In the genomic region with DNA sequence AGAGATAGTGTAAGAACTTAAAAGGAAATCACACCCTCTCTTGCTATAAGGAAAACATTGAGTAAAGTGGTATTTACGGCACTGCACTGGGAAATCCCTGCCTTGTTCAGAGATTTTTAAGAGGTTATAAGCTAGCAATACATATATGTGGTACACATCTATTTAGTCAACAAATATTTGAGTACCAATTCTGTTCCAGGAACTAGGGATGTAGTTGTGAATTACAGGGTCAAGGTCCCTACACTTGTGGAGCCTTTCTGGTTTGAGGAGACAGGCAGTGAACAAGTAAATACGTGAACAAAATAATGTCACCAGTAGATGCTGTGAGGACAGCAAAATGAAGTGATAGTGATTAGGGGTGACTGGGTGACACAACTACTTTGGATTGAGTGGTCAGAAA, we compare ENCODE assay signal across 17 cellular contexts. TPM values are rescaled to one million over a fixed set of nuclear protein-coding genes. Genes with fewer than 3 reads are reported as not detected.
DNase-seq lines count a peak whose midpoint lies in the region; ATAC-seq, FAIRE-seq and TF ChIP-seq lines count a peak whose summit lies in the region.
"Had no signal": no experiment of that assay in that cellular context is flagged by ENCODE, and none has a peak within 500 bp of the region (broad histone marks: within the 10 kb centered on the region; RNA-seq: fewer than 3 reads in every experiment).

No MANE protein-coding gene starts in this region.

- peaks cover 68% of the 10 kb centered on the region for H3K79me2 ChIP-seq in HCT116 (ENCODE audit: insufficient read depth, low read length)
- peaks cover 67% of the 10 kb centered on the region for H3K79me2 ChIP-seq in astrocyte (ENCODE audit: insufficient read depth, low read length)

- H3K4me2 ChIP-seq in BLaER1 treated with 17β-estradiol and CSF1 and Interleukin-3, amounts not matched to agents 10 nM and 100 nM = peak overlapping the region; percentile 86 to 98 (median 93)
- H3K4me2 ChIP-seq in HCT116 (ENCODE audit: low read length) (peak overlapping the region; percentile 86), astrocyte (ENCODE audit: low read length) (peak overlapping the region; percentile 97)

- H2AFZ ChIP-seq in HCT116 (ENCODE audit: low read depth, low read length, poor library complexity, severe bottlenecking) (no peak overlapping the region), astrocyte (ENCODE audit: low read depth, low read length) (no peak overlapping the region)

- DNase-seq in HCT116 (ENCODE audit: low read depth, low spot score) (no peak), astrocyte (ENCODE audit: low read depth) (no peak), naive B cell (no peak), GM19239 (ENCODE audit: insufficient read length, low spot score) (no peak), NK-92 (lab: John Stamatoyannopoulos, UW; ENCODE audit: unreplicated experiment) (no peak)
- DNase-seq: activated naive CD4-positive, alpha-beta T cell treated with anti-CD3 and anti-CD28 coated beads, Interleukin-2, amount 50 U/mL, for 16 hours; cortex of kidney; foreskin keratinocyte; NCI-H1417; NCI-H510A; SIG-M5; stimulated activated CD4-positive, alpha-beta T cell treated with anti-CD3 and anti-CD28 coated beads, Interleukin-4, amount 100 ng/mL, for 1 hour; stomach had no signal

- no peak overlapping the region for H3K27ac Mint-ChIP-seq in astrocyte (ENCODE audit: unreplicated experiment)
- peak overlapping the region in 1 of 6 donors; percentile 15 for H3K27ac Mint-ChIP-seq in naive B cell

- no peak for TF ChIP-seq RAD21 in HCT116 (IDR thresholded peaks at IDR 0.05; ENCODE audit: low read depth)

- FAIRE-seq in astrocyte (lab: Jason Lieb, UNC) (no peak), GM19239 (lab: Jason Lieb, UNC) (no peak)

- TF ChIP-seq CTCF in HCT116 (IDR thresholded peaks at IDR 0.05 in 2 of 3, conservative IDR thresholded peaks at IDR 0.05 in 1 of 3; ENCODE audit: borderline replicate concordance in 1 of 3, insufficient read depth in 1 of 3, low read depth in 2 of 3, low read length in 2 of 3) (no peak), astrocyte (IDR thresholded peaks at IDR 0.05; ENCODE audit: insufficient read depth, low read depth, low read length) (no peak)

- intact Hi-C loops in HCT116 (cut with micrococcal nuclease) = no loop called here

- H3K9me2 ChIP-seq in HCT116 (ENCODE audit: insufficient read depth) = no peaks in the 10 kb centered on the region

- ATAC-seq in HCT116 = no peak
- no peak for ATAC-seq in naive B cell (ENCODE audit: low read depth in 2 of 2)
- ATAC-seq in HG03520 (IDR thresholded peaks at IDR 0.05; ENCODE audit: unreplicated experiment) = no peak
- no peak for ATAC-seq in GM21381 (IDR thresholded peaks at IDR 0.05; ENCODE audit: unreplicated experiment)
- ATAC-seq: foreskin keratinocyte had no signal

- peak overlapping the region in 4 of 11 experiments; percentile 97 to 98 (median 98); a peak in 9 of 22 replicates for H3K9ac ChIP-seq in BLaER1 treated with 17β-estradiol and CSF1 and Interleukin-3, amounts not matched to agents 10 nM and 100 nM
- H3K9ac ChIP-seq in HCT116 (ENCODE audit: low read length) = peak overlapping the region; percentile 95; the same call in 1 of the 2 replicates
- H3K9ac ChIP-seq in astrocyte (ENCODE audit: low read length) = no peak overlapping the region

- no peaks in the 10 kb centered on the region for H3K9me3 ChIP-seq in BLaER1 treated with 17β-estradiol and CSF1 and Interleukin-3, amounts not matched to agents 10 nM and 100 nM (replicated peaks in 1 of 11)
- no peaks in the 10 kb centered on the region for H3K9me3 ChIP-seq in HCT116 (ENCODE audit: control insufficient read depth in 1 of 2, insufficient read depth in 1 of 2, low read depth in 1 of 2, low read length in 2 of 2)
- no peaks in the 10 kb centered on the region for H3K9me3 ChIP-seq in astrocyte (ENCODE audit: insufficient read depth, low read depth, low read length)
- H3K9me3 ChIP-seq: stomach had no signal

- RAD21 ChIA-PET in HCT116 (lab: Charles Lee; ENCODE audit: low non-redundant PET in 1 of 2, low total read pairs in 2 of 2, uncharacterized antibody in 2 of 2, unreplicated experiment in 2 of 2) = no interaction called here

- H3K9me3 Mint-ChIP-seq in astrocyte (ENCODE audit: unreplicated experiment) = no peaks in the 10 kb centered on the region
- peaks cover 0 to 1% (median 0%) of the 10 kb centered on the region in 7 donors for H3K9me3 Mint-ChIP-seq in naive B cell

- BruUV-seq in HCT116 (replicated peaks; lab: Mats Ljungman, UMichigan) = no TSS peak

- H4K20me1 ChIP-seq in BLaER1 treated with 17β-estradiol and CSF1 and Interleukin-3, amounts not matched to agents 10 nM and 100 nM = peaks cover 2 to 55% (median 36%) of the 10 kb centered on the region in 11 experiments; a peak in 18 of 22 replicates
- H4K20me1 ChIP-seq in HCT116 (ENCODE audit: insufficient read depth) (peaks cover 6% of the 10 kb centered on the region; the same call in 1 of the 2 replicates), astrocyte (ENCODE audit: insufficient read depth, low read length) (peaks cover 52% of the 10 kb centered on the region)

- peaks cover 11 to 46% (median 25%) of the 10 kb centered on the region in 11 experiments for H3K36me3 ChIP-seq in BLaER1 treated with 17β-estradiol and CSF1 and Interleukin-3, amounts not matched to agents 10 nM and 100 nM
- H3K36me3 ChIP-seq in HCT116 (ENCODE audit: control insufficient read depth in 1 of 2, insufficient read depth in 2 of 2, low read length in 2 of 2) = peaks cover 7 to 8% of the 10 kb centered on the region in 2 experiments; a peak in 2 of 4 replicates
- H3K36me3 ChIP-seq in astrocyte (ENCODE audit: insufficient read depth, low read length) = peaks cover 2% of the 10 kb centered on the region

- POLR2A ChIA-PET in HCT116 (lab: Charles Lee) = no interaction called here

- H3K36me3 Mint-ChIP-seq in astrocyte (ENCODE audit: low read depth, unreplicated experiment) = peaks cover 10% of the 10 kb centered on the region
- no peaks in the 10 kb centered on the region for H3K36me3 Mint-ChIP-seq in naive B cell

- H3K4me1 ChIP-seq in BLaER1 treated with 17β-estradiol and CSF1 and Interleukin-3, amounts not matched to agents 10 nM and 100 nM = peaks cover 47 to 60% (median 59%) of the 10 kb centered on the region in 10 experiments
- H3K4me1 ChIP-seq in HCT116 (ENCODE audit: control insufficient read depth in 1 of 2, insufficient read depth in 2 of 2, low read length in 2 of 2) = peaks cover 6 to 17% of the 10 kb centered on the region in 2 experiments
- peaks cover 8% of the 10 kb centered on the region for H3K4me1 ChIP-seq in astrocyte (ENCODE audit: insufficient read depth, low read length)
- H3K4me1 ChIP-seq: foreskin keratinocyte had no signal

- H3K27ac ChIP-seq in BLaER1 treated with 17β-estradiol and CSF1 and Interleukin-3, amounts not matched to agents 10 nM and 100 nM = peak overlapping the region in 6 of 11 experiments; percentile 2 to 99 (median 98); a peak in 10 of 22 replicates
- H3K27ac ChIP-seq in HCT116 (ENCODE audit: low read depth, low read length) (no peak overlapping the region), astrocyte (ENCODE audit: low read depth, low read length) (no peak overlapping the region)
- H3K27ac ChIP-seq: foreskin keratinocyte had no signal

- H3K4me1 Mint-ChIP-seq in astrocyte (ENCODE audit: low read depth, unreplicated experiment) = peaks cover 31% of the 10 kb centered on the region
- H3K4me1 Mint-ChIP-seq in naive B cell = peaks cover 41 to 44% (median 42%) of the 10 kb centered on the region in 3 donors

- CTCF ChIA-PET in HCT116 (lab: Charles Lee) = no interaction called here

- H3K27me3 Mint-ChIP-seq in astrocyte (ENCODE audit: low read depth, unreplicated experiment) = no peaks in the 10 kb centered on the region
- no peaks in the 10 kb centered on the region for H3K27me3 Mint-ChIP-seq in naive B cell

- H3K4me3 ChIP-seq in BLaER1 treated with 17β-estradiol and CSF1 and Interleukin-3, amounts not matched to agents 10 nM and 100 nM = peak overlapping the region in 5 of 10 experiments; percentile 76 to 86 (median 83); a peak in 10 of 20 replicates
- H3K4me3 ChIP-seq in HCT116 (replicated peaks in 1 of 2; ENCODE audit: low read depth in 1 of 2, low read length in 2 of 2) (no peak overlapping the region), astrocyte (ENCODE audit: insufficient read depth, low read depth, low read length) (no peak overlapping the region)

- H3K4me3 Mint-ChIP-seq in astrocyte (ENCODE audit: unreplicated experiment) (no peak overlapping the region), naive B cell (peak overlapping the region in 5 of 8 donors; percentile 1 to 96 (median 77))

- H3K27me3 ChIP-seq in BLaER1 treated with 17β-estradiol and CSF1 and Interleukin-3, amounts not matched to agents 10 nM and 100 nM = no peaks in the 10 kb centered on the region
- H3K27me3 ChIP-seq in HCT116 (ENCODE audit: insufficient read depth, low read length) (no peaks in the 10 kb centered on the region), astrocyte (ENCODE audit: insufficient read depth, low read length) (no peaks in the 10 kb centered on the region)
- H3K27me3 ChIP-seq: foreskin keratinocyte, stomach had no signal

- no peak for TF ChIP-seq POLR2A in HCT116 (IDR thresholded peaks at IDR 0.05; ENCODE audit: borderline replicate concordance, extremely low read depth, insufficient read depth, insufficient read length)

TF ChIP-seq in HCT116, 20 proteins besides CTCF, POLR2A, EP300 and RAD21 (continues in another document):
- no peak for TF ChIP-seq EZH2 (IDR thresholded peaks at IDR 0.05)
- TF ChIP-seq SP1 (IDR thresholded peaks at IDR 0.05; ENCODE audit: low read depth) = no peak
- no peak for TF ChIP-seq ZNF274 (IDR thresholded peaks at IDR 0.05; ENCODE audit: low read depth, low read length)
- no peak for TF ChIP-seq TCF7L2 (IDR thresholded peaks at IDR 0.05; ENCODE audit: borderline replicate concordance, extremely low read depth, insufficient read depth, insufficient read length)
- TF ChIP-seq ZFX (IDR thresholded peaks at IDR 0.05) = no peak
- no peak for TF ChIP-seq CBX3 (IDR thresholded peaks at IDR 0.05; ENCODE audit: low read depth)
- no peak for TF ChIP-seq SRF (IDR thresholded peaks at IDR 0.05; ENCODE audit: low read depth)

RNA-seq across cellular contexts. Expression of a gene that starts 1.8 kb away (rescaled TPM):
- total RNA-seq in HCT116 (2021; ENCODE audit: unreplicated experiment) = 51.2 TPM
- polyA plus RNA-seq in HCT116 (2012) = 39.6 and 40.1 TPM in 2 replicates
- total RNA-seq in astrocyte = 64.0 and 71.8 TPM in 2 replicates
- 10 to 100 TPM; 28.4 to 44.0 (median 31.6) TPM for polyA plus RNA-seq in naive B cell (ENCODE audit: low read depth in 6 of 6)

RNA-seq across cellular contexts. Expression of a gene that starts 59.2 kb away (rescaled TPM):
- total RNA-seq in HCT116 (2021; ENCODE audit: unreplicated experiment) (0.17 TPM), astrocyte (0.34 and 0.53 TPM in 2 replicates)
- 0.09 TPM in 1 of 2 replicates, not detected in the other for polyA plus RNA-seq in HCT116 (2012)
- 10 to 100 TPM; 26.7 to 71.4 (median 56.5) TPM for polyA plus RNA-seq in naive B cell (ENCODE audit: low read depth in 6 of 6)
- total RNA-seq: foreskin keratinocyte, HT-29 had no signal
- polyA plus RNA-seq: foreskin keratinocyte had no signal

Comparison
In these comparisons a context has a peak if more than half of its experiments do, and no peak if none do; other contexts are left out.
1. H3K27ac ChIP-seq: peak in BLaER1 treated with 17β-estradiol and CSF1 and Interleukin-3, amounts not matched to agents 10 nM and 100 nM (6 of 11); none in HCT116 (single experiment) and astrocyte (single experiment).
2. Peak in every context shown above with its lines, with median percentiles within 50 percentile points of each other: H3K4me2 ChIP-seq.